Comparison of ENCODE assay signal across 15 cellular contexts in the genomic region with DNA sequence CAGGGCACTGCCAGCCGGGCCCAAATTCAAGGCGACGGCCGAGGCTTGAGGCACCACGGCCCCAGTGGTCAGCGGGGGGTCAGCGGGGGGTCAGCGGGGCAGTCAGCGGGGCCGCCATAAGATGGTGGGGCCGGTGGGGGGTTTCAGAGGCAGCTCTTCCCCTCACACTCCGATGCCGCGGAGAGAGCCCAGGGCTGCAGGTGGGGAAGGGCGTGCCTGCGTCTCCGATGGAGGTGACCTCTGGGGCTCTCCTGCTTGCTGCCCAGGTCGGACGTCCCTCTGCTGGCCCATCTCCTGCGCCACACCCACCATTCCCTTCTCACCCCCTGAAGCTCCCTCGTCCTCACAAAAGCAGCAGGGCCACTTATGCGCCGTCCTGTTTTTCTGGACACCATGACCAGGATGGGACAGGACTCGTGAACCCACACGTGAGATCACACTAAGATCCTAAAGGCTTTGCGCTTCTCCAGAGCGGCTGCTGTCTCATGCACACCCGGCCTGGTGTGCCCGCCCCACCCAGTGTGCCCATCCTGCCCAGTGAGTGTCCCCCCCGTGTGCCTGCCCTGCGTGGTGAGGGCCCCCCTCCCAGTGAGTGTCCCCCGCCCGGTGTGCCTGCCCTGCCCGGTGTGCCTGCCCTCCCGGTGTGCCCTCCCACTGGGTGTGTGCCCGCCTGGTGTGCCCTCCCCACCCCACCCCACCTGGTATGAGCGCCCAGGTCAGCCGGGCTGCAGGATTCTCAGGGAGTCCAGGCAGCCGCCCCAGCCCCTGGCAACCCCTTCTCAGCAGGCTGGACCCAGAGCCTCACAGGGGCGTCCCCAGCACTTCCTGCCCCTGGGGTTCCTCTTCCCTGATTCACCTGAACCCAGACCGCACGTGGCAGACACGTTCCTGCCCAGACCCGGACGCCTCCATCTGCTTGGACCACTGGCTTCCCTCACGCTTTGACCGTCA. TPM values are rescaled to one million over a fixed set of nuclear protein-coding genes. Genes with fewer than 3 reads are reported as not detected.
DNase-seq lines count a peak whose midpoint lies in the region; ATAC-seq and TF ChIP-seq lines count a peak whose summit lies in the region.
"Had no signal": no experiment of that assay in that cellular context is flagged by ENCODE, and none has a peak within 500 bp of the region (broad histone marks: within the 10 kb centered on the region; RNA-seq: fewer than 3 reads in every experiment).

No MANE protein-coding gene starts in this region.

- H3K27ac ChIP-seq in HEK293 (ENCODE audit: extremely low read depth, low read depth, low read length) (no peak overlapping the region), adrenal gland (no peak overlapping the region), tibial artery (no peak overlapping the region)
- H3K27ac ChIP-seq: skin epidermis had no signal

- H3K4me3 Mint-ChIP-seq in activated CD4-positive, alpha-beta memory T cell treated with anti-CD3 and anti-CD28 coated beads, Interleukin-2, amount 10 ng/mL, durations not matched to agents 7 days and 5 days = no peak overlapping the region
- H3K4me3 Mint-ChIP-seq in activated CD4-positive, alpha-beta memory T cell treated with anti-CD3 and anti-CD28 coated beads for 36 hours = no peak overlapping the region
- no peak overlapping the region for H3K4me3 Mint-ChIP-seq in stimulated activated effector memory CD8-positive, alpha-beta T cell treated with anti-CD3 and anti-CD28 coated beads, Interleukin-12 subunit alpha, Interleukin-12 subunit beta, amount 100 ng/mL, for 72 hours

- peaks cover 18% of the 10 kb centered on the region for H3K27me3 Mint-ChIP-seq in activated CD4-positive, alpha-beta memory T cell treated with anti-CD3 and anti-CD28 coated beads, Interleukin-2, amount 10 ng/mL, durations not matched to agents 7 days and 5 days
- H3K27me3 Mint-ChIP-seq in activated CD4-positive, alpha-beta memory T cell treated with anti-CD3 and anti-CD28 coated beads for 36 hours = peaks cover 26% of the 10 kb centered on the region

- POLR2A ChIA-PET in activated CD4-positive, alpha-beta memory T cell treated with anti-CD3 and anti-CD28 coated beads, Interleukin-2, amount 10 ng/mL, durations not matched to agents 7 days and 5 days (lab: Charles Lee) = no interaction called here
- POLR2A ChIA-PET in activated CD4-positive, alpha-beta memory T cell treated with anti-CD3 and anti-CD28 coated beads for 36 hours (lab: Charles Lee) = no interaction called here
- POLR2A ChIA-PET in HEK293 (lab: Yijun Ruan, JAX) = no interaction called here

- TF ChIP-seq CTCF in HEK293 (tag by site-specific recombination; IDR thresholded peaks at IDR 0.05) = no peak
- no peak for TF ChIP-seq CTCF in adrenal gland (IDR thresholded peaks at IDR 0.05)
- TF ChIP-seq CTCF in tibial artery (IDR thresholded peaks at IDR 0.05) = no peak

- peak; percentile 53 for ATAC-seq in left lobe of liver
- no peak for ATAC-seq in stimulated activated effector memory CD8-positive, alpha-beta T cell treated with anti-CD3 and anti-CD28 coated beads, Interleukin-12 subunit alpha, Interleukin-12 subunit beta, amount 100 ng/mL, for 72 hours

- intact Hi-C loops in activated CD4-positive, alpha-beta memory T cell treated with anti-CD3 and anti-CD28 coated beads for 36 hours (cut with micrococcal nuclease) = no loop called here
- intact Hi-C loops in adrenal gland (cut with DNase I) = no loop called here
- intact Hi-C loops in tibial artery (cut with DNase I; ENCODE audit: low total_unique reads) = no loop called here

- H3K36me3 Mint-ChIP-seq in activated CD4-positive, alpha-beta memory T cell treated with anti-CD3 and anti-CD28 coated beads, Interleukin-2, amount 10 ng/mL, durations not matched to agents 7 days and 5 days (ENCODE audit: low read depth) = peaks cover 4% of the 10 kb centered on the region
- no peaks in the 10 kb centered on the region for H3K36me3 Mint-ChIP-seq in activated CD4-positive, alpha-beta memory T cell treated with anti-CD3 and anti-CD28 coated beads for 36 hours
- H3K36me3 Mint-ChIP-seq in stimulated activated effector memory CD8-positive, alpha-beta T cell treated with anti-CD3 and anti-CD28 coated beads, Interleukin-12 subunit alpha, Interleukin-12 subunit beta, amount 100 ng/mL, for 72 hours = no peaks in the 10 kb centered on the region
- H3K36me3 Mint-ChIP-seq: CD4-positive, alpha-beta memory T cell had no signal

- peak; percentile 12 for DNase-seq in activated CD4-positive, alpha-beta memory T cell treated with anti-CD3 and anti-CD28 coated beads, Interleukin-2, amount 10 ng/mL, durations not matched to agents 7 days and 5 days
- no peak for DNase-seq in activated CD4-positive, alpha-beta memory T cell treated with anti-CD3 and anti-CD28 coated beads for 36 hours
- DNase-seq in left lobe of liver (ENCODE audit: low spot score) (peak; percentile 79), OCI-M1 (lab: John Stamatoyannopoulos, UW) (no peak), adrenal gland (no peak), tibial artery (no peak)
- no peak for DNase-seq in stimulated activated effector memory CD8-positive, alpha-beta T cell treated with anti-CD3 and anti-CD28 coated beads, Interleukin-12 subunit alpha, Interleukin-12 subunit beta, amount 100 ng/mL, for 72 hours (ENCODE audit: low spot score in 2 of 2)
- DNase-seq: activated gamma-delta T cell treated with Interleukin-2 at 50 U/mL for 16 hours; CD4-positive, alpha-beta memory T cell; Karpas-422; midbrain; occipital lobe; trophoblast cell had no signal

- CTCF ChIA-PET in activated CD4-positive, alpha-beta memory T cell treated with anti-CD3 and anti-CD28 coated beads, Interleukin-2, amount 10 ng/mL, durations not matched to agents 7 days and 5 days (lab: Charles Lee) = no interaction called here
- CTCF ChIA-PET in activated CD4-positive, alpha-beta memory T cell treated with anti-CD3 and anti-CD28 coated beads for 36 hours (lab: Charles Lee) = no interaction called here
- CTCF ChIA-PET in HEK293 (lab: Yijun Ruan, JAX) = interaction anchor here (0.9 to 1.3 kb wide), 2 partner anchors 49 to 215 kb away, joined by 4 read pairs; a partner anchor contains a TSS

- TF ChIP-seq POLR2A in adrenal gland (IDR thresholded peaks at IDR 0.05) = no peak

- H3K27me3 ChIP-seq in adrenal gland (no peaks in the 10 kb centered on the region), tibial artery (peaks cover 0 to 41% of the 10 kb centered on the region in 2 donors)

- H3K36me3 ChIP-seq in HEK293 (ENCODE audit: control insufficient read depth in 2 of 2, insufficient read depth in 1 of 2, low read length in 2 of 2) (no peaks in the 10 kb centered on the region), adrenal gland (replicated peaks in 1 of 2) (no peaks in the 10 kb centered on the region), tibial artery (no peaks in the 10 kb centered on the region)

- H3K27ac Mint-ChIP-seq in activated CD4-positive, alpha-beta memory T cell treated with anti-CD3 and anti-CD28 coated beads, Interleukin-2, amount 10 ng/mL, durations not matched to agents 7 days and 5 days = no peak overlapping the region
- no peak overlapping the region for H3K27ac Mint-ChIP-seq in activated CD4-positive, alpha-beta memory T cell treated with anti-CD3 and anti-CD28 coated beads for 36 hours
- peak overlapping the region; percentile 34 for H3K27ac Mint-ChIP-seq in stimulated activated effector memory CD8-positive, alpha-beta T cell treated with anti-CD3 and anti-CD28 coated beads, Interleukin-12 subunit alpha, Interleukin-12 subunit beta, amount 100 ng/mL, for 72 hours
- H3K27ac Mint-ChIP-seq: CD4-positive, alpha-beta memory T cell had no signal

- H3K4me3 ChIP-seq in HEK293 (ENCODE audit: low read depth, low read length) (no peak overlapping the region), adrenal gland (no peak overlapping the region), tibial artery (no peak overlapping the region)
- H3K4me3 ChIP-seq: skin epidermis had no signal

- no peaks in the 10 kb centered on the region for H3K9me3 Mint-ChIP-seq in activated CD4-positive, alpha-beta memory T cell treated with anti-CD3 and anti-CD28 coated beads, Interleukin-2, amount 10 ng/mL, durations not matched to agents 7 days and 5 days
- no peaks in the 10 kb centered on the region for H3K9me3 Mint-ChIP-seq in activated CD4-positive, alpha-beta memory T cell treated with anti-CD3 and anti-CD28 coated beads for 36 hours
- no peaks in the 10 kb centered on the region for H3K9me3 Mint-ChIP-seq in stimulated activated effector memory CD8-positive, alpha-beta T cell treated with anti-CD3 and anti-CD28 coated beads, Interleukin-12 subunit alpha, Interleukin-12 subunit beta, amount 100 ng/mL, for 72 hours
- H3K9me3 Mint-ChIP-seq: CD4-positive, alpha-beta memory T cell had no signal

- peaks cover 65% of the 10 kb centered on the region for H3K4me1 Mint-ChIP-seq in activated CD4-positive, alpha-beta memory T cell treated with anti-CD3 and anti-CD28 coated beads, Interleukin-2, amount 10 ng/mL, durations not matched to agents 7 days and 5 days
- H3K4me1 Mint-ChIP-seq in activated CD4-positive, alpha-beta memory T cell treated with anti-CD3 and anti-CD28 coated beads for 36 hours (ENCODE audit: low read depth) = peaks cover 34% of the 10 kb centered on the region
- peaks cover 55% of the 10 kb centered on the region for H3K4me1 Mint-ChIP-seq in stimulated activated effector memory CD8-positive, alpha-beta T cell treated with anti-CD3 and anti-CD28 coated beads, Interleukin-12 subunit alpha, Interleukin-12 subunit beta, amount 100 ng/mL, for 72 hours

- H3K4me1 ChIP-seq in HEK293 (ENCODE audit: control insufficient read depth, insufficient read depth, low read length) (no peaks in the 10 kb centered on the region; the same call in 1 of the 2 replicates), adrenal gland (replicated peaks in 1 of 2) (no peaks in the 10 kb centered on the region), tibial artery (peaks cover 0 to 31% (median 12%) of the 10 kb centered on the region in 4 donors)

- WGBS in adrenal gland, 4 donors = 81 to 87% (median 82%) methylated on average over 18 to 47 of the region's 47 CpGs

- no peaks in the 10 kb centered on the region for H3K9me3 ChIP-seq in HEK293 (ENCODE audit: control insufficient read depth, insufficient read depth, low read depth, low read length)
- no peaks in the 10 kb centered on the region for H3K9me3 ChIP-seq in adrenal gland (replicated peaks in 1 of 3)
- H3K9me3 ChIP-seq in tibial artery = no peaks in the 10 kb centered on the region

RNA-seq across cellular contexts. Expression of a gene that starts 48.7 kb away (rescaled TPM):
- total RNA-seq in activated CD4-positive, alpha-beta memory T cell treated with anti-CD3 and anti-CD28 coated beads, Interleukin-2, amount 10 ng/mL, durations not matched to agents 7 days and 5 days = 1 to 10 TPM; 3.6 to 3.7 TPM
- 1 to 10 TPM in 1 of 2 experiments, under 1 TPM in 1; 0.41 to 1.1 TPM for total RNA-seq in activated CD4-positive, alpha-beta memory T cell treated with anti-CD3 and anti-CD28 coated beads for 36 hours
- 1.6 TPM for total RNA-seq in left lobe of liver
- 10 to 100 TPM in 4 of 8 donors, 1 to 10 TPM in 4; 5.9 to 25.5 (median 10.8) TPM for total RNA-seq in adrenal gland
- 10 to 100 TPM in 2 of 3 donors, under 1 TPM in 1; 0.92 to 32.8 (median 18.1) TPM for polyA plus RNA-seq in adrenal gland
- total RNA-seq: CD4-positive, alpha-beta memory T cell had no signal
- polyA plus RNA-seq: CD4-positive, alpha-beta memory T cell had no signal

Comparison
In these comparisons a context has a peak if more than half of its experiments do, and no peak if none do; other contexts are left out.
1. DNase-seq: peak in activated CD4-positive, alpha-beta memory T cell treated with anti-CD3 and anti-CD28 coated beads, Interleukin-2, amount 10 ng/mL, durations not matched to agents 7 days and 5 days (single experiment) and left lobe of liver (single experiment); none in activated CD4-positive, alpha-beta memory T cell treated with anti-CD3 and anti-CD28 coated beads for 36 hours (single experiment), stimulated activated effector memory CD8-positive, alpha-beta T cell treated with anti-CD3 and anti-CD28 coated beads, Interleukin-12 subunit alpha, Interleukin-12 subunit beta, amount 100 ng/mL, for 72 hours (0 of 2), OCI-M1 (single experiment), adrenal gland (0 of 7) and tibial artery (0 of 2).